Comparison of ENCODE assay signal across 12 cellular contexts in genomic region chr1:108719654-108720435, GRCh38. TPM values are rescaled to one million over a fixed set of nuclear protein-coding genes. Genes with fewer than 3 reads are reported as not detected.
A peak's percentile ranks its signal among the peaks of the same experiment; 100 is the strongest.
DNase-seq lines count a peak whose midpoint lies in the region; ATAC-seq, FAIRE-seq and TF ChIP-seq lines count a peak whose summit lies in the region.
"Had no signal": no experiment of that assay in that cellular context is flagged by ENCODE, and none has a peak within 500 bp of the region (broad histone marks: within the 10 kb centered on the region; RNA-seq: fewer than 3 reads in every experiment).

No MANE protein-coding gene starts in this region.

- H3K4me3 ChIP-seq in right atrium auricular region (no peak overlapping the region), foreskin fibroblast (ENCODE audit: low read depth in 1 of 2, low read length in 2 of 2) (no peak overlapping the region)
- H3K4me3 ChIP-seq: heart right ventricle, sigmoid colon had no signal

- no peaks in the 10 kb centered on the region for H3K27me3 ChIP-seq in right atrium auricular region
- H3K27me3 ChIP-seq: heart right ventricle, sigmoid colon had no signal

- intact Hi-C loops in cardiac septum (cut with DNase I), result no loop called here

- no peak for ATAC-seq in GM21528 (IDR thresholded peaks at IDR 0.05; ENCODE audit: low FRiP score, unreplicated experiment)

- H3K27ac ChIP-seq in right atrium auricular region, result peak overlapping the region in 1 of 2 donors; percentile 74
- H3K27ac ChIP-seq: sigmoid colon had no signal

- DNase-seq in right atrium auricular region (ENCODE audit: low spot score), result peak; percentile 66
- no peak for DNase-seq in cardiac septum (ENCODE audit: low spot score)
- DNase-seq in T1000 (lab: John Stamatoyannopoulos, UW), result peak; percentile 75
- peak; percentile 81 to 91 for DNase-seq in foreskin fibroblast
- DNase-seq in urothelium cell line (ENCODE audit: low spot score), result peak; percentile 90
- no peak for DNase-seq in NCI-H128 (lab: John Stamatoyannopoulos, UW; ENCODE audit: unreplicated experiment)
- DNase-seq in ecto neural progenitor cell (ENCODE audit: low spot score), result no peak
- DNase-seq: activated T-cell treated with anti-CD3 and anti-CD28 coated beads, Interleukin-2, amount 50 U/mL, for 4 hours; heart right ventricle; OCI-M1; sigmoid colon had no signal

- H3K36me3 ChIP-seq in right atrium auricular region, result no peaks in the 10 kb centered on the region
- H3K36me3 ChIP-seq: heart right ventricle, sigmoid colon had no signal

- FAIRE-seq in urothelium cell line (lab: Jason Lieb, UNC), result no peak

- peaks cover 0 to 33% of the 10 kb centered on the region in 2 donors for H3K4me1 ChIP-seq in right atrium auricular region

- H3K9me3 ChIP-seq in right atrium auricular region, result no peaks in the 10 kb centered on the region
- H3K9me3 ChIP-seq: heart right ventricle, sigmoid colon had no signal

- TF ChIP-seq CTCF in right atrium auricular region (IDR thresholded peaks at IDR 0.05), result no peak
- no peak for TF ChIP-seq CTCF in foreskin fibroblast (IDR thresholded peaks at IDR 0.05; ENCODE audit: low read depth, low read length)

RNA-seq across cellular contexts. Expression of gene FNDC7, which starts 7.1 kb away (rescaled TPM):
- not detected for total RNA-seq in right atrium auricular region
- not detected for total RNA-seq in cardiac septum
- total RNA-seq: activated T-cell treated with anti-CD3 and anti-CD28 coated beads, Interleukin-2, amount 50 U/mL, for 4 hours; sigmoid colon had no signal

RNA-seq across cellular contexts. Expression of gene STXBP3, which starts 26.6 kb away (rescaled TPM):
- total RNA-seq in right atrium auricular region (10 to 100 TPM; 26.4 to 27.7 TPM), cardiac septum (30.3 TPM)

RNA-seq across cellular contexts. Expression of gene PRPF38B, which starts 27.7 kb away (rescaled TPM):
- total RNA-seq in right atrium auricular region (10 to 100 TPM; 10.7 to 11.1 TPM), cardiac septum (16.4 TPM)

RNA-seq across cellular contexts. Expression of gene HENMT1, which starts 59.0 kb away (rescaled TPM):
- under 1 TPM; 0.41 to 0.55 TPM for total RNA-seq in right atrium auricular region
- total RNA-seq in cardiac septum, result 1.1 TPM

Comparison
In these comparisons a context has a peak if more than half of its experiments do, and no peak if none do; other contexts are left out.
1. DNase-seq: peak in right atrium auricular region (single experiment), T1000 (single experiment), foreskin fibroblast (2 of 2) and urothelium cell line (single experiment); none in cardiac septum (single experiment), NCI-H128 (single experiment) and ecto neural progenitor cell (single experiment).